7 cellular contexts compared by ENCODE assay signal in the genomic region with DNA sequence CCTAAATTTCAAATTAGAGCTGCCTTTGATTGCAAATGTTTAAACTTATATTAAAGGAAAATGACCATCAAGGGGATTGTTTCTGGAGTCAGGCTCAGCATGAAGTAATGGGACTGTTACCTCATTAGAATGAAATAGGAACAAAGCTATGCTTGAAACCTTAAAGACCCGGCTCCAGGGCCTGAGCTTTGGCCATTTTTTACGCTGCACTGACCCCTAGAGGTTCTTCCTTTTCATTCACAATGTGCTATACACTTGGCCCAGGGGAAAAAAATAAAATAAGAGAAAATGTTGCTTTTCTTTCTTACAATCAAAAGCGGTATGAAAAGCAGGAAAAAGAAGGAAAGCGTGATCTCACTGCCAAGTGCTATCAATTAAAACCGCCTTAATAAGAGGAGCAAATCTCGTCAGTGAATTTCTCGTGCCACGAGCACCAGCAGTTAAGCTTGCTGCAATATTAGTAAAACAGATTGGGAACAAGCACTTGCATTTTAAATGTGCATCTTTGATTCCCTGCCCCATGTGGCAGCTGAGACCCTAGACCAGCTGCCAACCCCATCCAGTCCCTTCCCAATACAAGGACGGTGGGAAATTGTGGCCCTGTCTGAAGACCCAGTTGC.
DNase-seq lines count a peak whose midpoint lies in the region; ATAC-seq and TF ChIP-seq lines count a peak whose summit lies in the region.

No MANE protein-coding gene starts in this region.

- no peak overlapping the region for H3K4me3 ChIP-seq in mesenchymal stem cell (ENCODE audit: insufficient read depth in 1 of 2, low read depth in 1 of 2, low read length in 2 of 2)

- H3K4me2 ChIP-seq in mesenchymal stem cell (ENCODE audit: low read length, poor library complexity, severe bottlenecking): no peak overlapping the region

- H2AK5ac ChIP-seq in mesenchymal stem cell (ENCODE audit: low read length, severe bottlenecking): no peak overlapping the region

- no peak overlapping the region for H3K27ac ChIP-seq in mesenchymal stem cell (ENCODE audit: low read length, poor library complexity, severe bottlenecking)

- H2BK12ac ChIP-seq in mesenchymal stem cell (ENCODE audit: low read length in 2 of 2): no peak overlapping the region

- H2BK15ac ChIP-seq in mesenchymal stem cell (ENCODE audit: low read depth, poor library complexity, severe bottlenecking): no peak overlapping the region

- H4K8ac ChIP-seq in mesenchymal stem cell (ENCODE audit: low read length): peak overlapping the region; percentile 4

- H3K4me1 ChIP-seq in mesenchymal stem cell (ENCODE audit: control insufficient read depth, insufficient read depth, low read depth, low read length): no peaks in the 10 kb centered on the region

- no peaks in the 10 kb centered on the region for H3K36me3 ChIP-seq in mesenchymal stem cell (ENCODE audit: control insufficient read depth in 1 of 2, insufficient read depth in 2 of 2, low read depth in 1 of 2, low read length in 2 of 2)

- no peak overlapping the region for H2AFZ ChIP-seq in mesenchymal stem cell (ENCODE audit: low read depth, low read length)

- no peak overlapping the region for H3K4ac ChIP-seq in mesenchymal stem cell (ENCODE audit: low read depth in 1 of 2, low read length in 2 of 2)

- H2BK5ac ChIP-seq in mesenchymal stem cell (ENCODE audit: low read depth, low read length, poor library complexity, severe bottlenecking): no peak overlapping the region

- peak overlapping the region; percentile 19 for H2BK120ac ChIP-seq in mesenchymal stem cell (ENCODE audit: low read depth, low read length)

- ATAC-seq in HG03469 (IDR thresholded peaks at IDR 0.05; ENCODE audit: unreplicated experiment) (peak; percentile 64), HG03097 (IDR thresholded peaks at IDR 0.05; ENCODE audit: low FRiP score, unreplicated experiment) (no peak)

- TF ChIP-seq CTCF in GM20000 (IDR thresholded peaks at IDR 0.05; ENCODE audit: extremely low read depth, missing control alignments): peak; percentile 26

- H3K9ac ChIP-seq in mesenchymal stem cell (ENCODE audit: low read length): peak overlapping the region; percentile 29

- no peaks in the 10 kb centered on the region for H3K27me3 ChIP-seq in mesenchymal stem cell (ENCODE audit: control insufficient read depth in 1 of 2, insufficient read depth in 1 of 2, low read length in 2 of 2)

- H4K91ac ChIP-seq in mesenchymal stem cell (ENCODE audit: low read length): no peak overlapping the region

- no peak overlapping the region for H3K23ac ChIP-seq in mesenchymal stem cell (ENCODE audit: low read length in 2 of 2)

- H3K14ac ChIP-seq in mesenchymal stem cell (ENCODE audit: low read length in 2 of 2): peak overlapping the region in 1 of 2 experiments; percentile 63

- DNase-seq in GF-D8 (lab: John Stamatoyannopoulos, UW) (peak; percentile 10), GM20000 (ENCODE audit: low spot score) (peak; percentile 54), NOMO-1 treated with DMSO at 0.1 percent for 48 hours (lab: John Stamatoyannopoulos, UW; ENCODE audit: unreplicated experiment) (peak; percentile 64), dedifferentiated amniotic fluid mesenchymal stem cell (ENCODE audit: extremely low spot score) (peak; percentile 62), mesenchymal stem cell (peak; percentile 71)

- H3K9me3 ChIP-seq in mesenchymal stem cell (ENCODE audit: control insufficient read depth, low read length): no peaks in the 10 kb centered on the region

- peaks cover 2% of the 10 kb centered on the region for H3K79me1 ChIP-seq in mesenchymal stem cell (replicated peaks; ENCODE audit: low read length, poor library complexity, severe bottlenecking)

- H3K18ac ChIP-seq in mesenchymal stem cell (ENCODE audit: low read depth in 1 of 2, low read length in 2 of 2): no peak overlapping the region

- 66% methylated on average over 8 of the region's 9 CpGs for WGBS in mesenchymal stem cell

Comparison
In these comparisons a context has a peak if more than half of its experiments do, and no peak if none do; other contexts are left out.
1. DNase-seq: peak in every context shown above with its lines; median percentile 71 in mesenchymal stem cell; 64 in NOMO-1 treated with DMSO at 0.1 percent for 48 hours; 62 in dedifferentiated amniotic fluid mesenchymal stem cell; 54 in GM20000; 10 in GF-D8.